In genomic region chr1:62870148-62870547, GRCh38 we compare ENCODE assay signal across 22 cellular contexts.
A peak's percentile ranks its signal among the peaks of the same experiment; 100 is the strongest.
DNase-seq lines count a peak whose midpoint lies in the region; ATAC-seq, FAIRE-seq and TF ChIP-seq lines count a peak whose summit lies in the region.
"Had no signal": no experiment of that assay in that cellular context is flagged by ENCODE, and none has a peak within 500 bp of the region (broad histone marks: within the 10 kb centered on the region; RNA-seq: fewer than 3 reads in every experiment).

No MANE protein-coding gene starts in this region.

- TF ChIP-seq CTCF in AG10803 (conservative IDR thresholded peaks at IDR 0.05; ENCODE audit: low read length) (no peak), IMR-90 (conservative IDR thresholded peaks at IDR 0.05; ENCODE audit: low read depth, low read length) (no peak), fibroblast of lung (conservative IDR thresholded peaks at IDR 0.05 in 1 of 2, IDR thresholded peaks at IDR 0.05 in 1 of 2; ENCODE audit: low read depth in 1 of 2, low read length in 2 of 2) (no peak), HepG2 (CRISPR knock-in tag; IDR thresholded peaks at IDR 0.05) (no peak), PC-9 (conservative IDR thresholded peaks at IDR 0.05) (no peak)

- H3K4me1 ChIP-seq in IMR-90 (ENCODE audit: control insufficient read depth, insufficient read depth, low read length) (peaks cover 2% of the 10 kb centered on the region), fibroblast of lung (ENCODE audit: control insufficient read depth, extremely low read depth, insufficient read depth, low read length) (no peaks in the 10 kb centered on the region), HepG2 (ENCODE audit: insufficient read depth, low read length) (peaks cover 27% of the 10 kb centered on the region), PC-9 (replicated peaks; ENCODE audit: insufficient read depth) (no peaks in the 10 kb centered on the region)

- H3K9me1 ChIP-seq in IMR-90 (ENCODE audit: insufficient read depth, low read length): no peaks in the 10 kb centered on the region

- no peaks in the 10 kb centered on the region for H4K20me1 ChIP-seq in IMR-90 (ENCODE audit: insufficient read depth, low read length)
- no peaks in the 10 kb centered on the region for H4K20me1 ChIP-seq in fibroblast of lung (ENCODE audit: control insufficient read depth, extremely low read depth, insufficient read depth, low read length)
- no peaks in the 10 kb centered on the region for H4K20me1 ChIP-seq in HepG2 (ENCODE audit: insufficient read depth, low read length)
- H4K20me1 ChIP-seq in PC-9 (ENCODE audit: insufficient read depth): no peaks in the 10 kb centered on the region

- no peak overlapping the region for H3K4ac ChIP-seq in IMR-90 (ENCODE audit: low read depth, low read length)

- dilution Hi-C loops in IMR-90 (cut with HindIII; ENCODE audit: low sequenced_read_pairs, unreplicated experiment): no loop called here

- no peak overlapping the region for H2AK5ac ChIP-seq in IMR-90 (ENCODE audit: low read depth, low read length)

- no peaks in the 10 kb centered on the region for H3K9me2 ChIP-seq in PC-9 (ENCODE audit: insufficient read depth)

- WGBS in IMR-90 (ENCODE audit: extremely low coverage in 2 of 2, insufficient read length in 1 of 2), 2 experiments: no CpG with 5 or more reads among the region's 1 CpG
- WGBS in HepG2 (ENCODE audit: low lambda C conversion rate): 94% methylated on average over 1 of the region's 1 CpG

- POLR2A ChIA-PET in IMR-90 (lab: Charles Lee; ENCODE audit: unreplicated experiment) (no interaction called here), HepG2 (lab: Yijun Ruan, JAX) (no interaction called here), PC-9 (lab: Charles Lee; ENCODE audit: unreplicated experiment) (no interaction called here)

- DNase-seq in AG10803 (ENCODE audit: low read depth) (peak; percentile 48), IMR-90 (peak; percentile 79), fibroblast of lung (ENCODE audit: low read depth in 2 of 2) (peak; percentile 7 to 63), HepG2 (ENCODE audit: low spot score) (peak; percentile 8), PC-9 (no peak), 8988T (no peak)
- no peak for DNase-seq in stimulated activated CD4-positive, alpha-beta T cell treated with anti-CD3 and anti-CD28 coated beads, Interleukin-4, amount 100 ng/mL, for 4 hours
- DNase-seq: DMS79 treated with DMSO at 0.1 percent for 48 hours, Kasumi-1, MG63, NCI-H1092, NCI-H1436 treated with DMSO at 0.1 percent for 48 hours, NCI-H2029, NCI-H774, OCI-M1, SHP77 had no signal

- in situ Hi-C loops in IMR-90 (cut with MboI; ENCODE audit: low sequenced_read_pairs): no loop called here
- in situ Hi-C loops in HepG2 (cut with HindIII; ENCODE audit: extremely low pct_ligation_motif_present, low pct_unique_long_range_greater_than_20kb): no loop called here

- H3K14ac ChIP-seq in IMR-90 (replicated peaks; ENCODE audit: low read depth, low read length): no peak overlapping the region

- no peak overlapping the region for H3K23ac ChIP-seq in IMR-90 (ENCODE audit: low read depth, low read length)

- TF ChIP-seq POLR2A in IMR-90 (IDR thresholded peaks at IDR 0.05; ENCODE audit: low read depth, low read length) (no peak), HepG2 (IDR thresholded peaks at IDR 0.05; ENCODE audit: insufficient read depth in 1 of 2, low read depth in 2 of 2, low read length in 2 of 2) (no peak)

- peak; percentile 18 for FAIRE-seq in HepG2 (lab: Jason Lieb, UNC)
- FAIRE-seq: A204.1, HTR-8/SVneo had no signal

- no peak overlapping the region for H3K4me3 ChIP-seq in AG10803 (ENCODE audit: low read length)
- no peak overlapping the region for H3K4me3 ChIP-seq in IMR-90 (ENCODE audit: insufficient read depth, low read depth, low read length)
- no peak overlapping the region for H3K4me3 ChIP-seq in fibroblast of lung (replicated peaks in 1 of 4; ENCODE audit: control extremely low read depth in 1 of 4, insufficient read depth in 1 of 4, low read depth in 3 of 4, low read length in 4 of 4)
- H3K4me3 ChIP-seq in HepG2 (replicated peaks in 1 of 3; ENCODE audit: insufficient read depth in 1 of 3, low read depth in 2 of 3, low read length in 3 of 3): no peak overlapping the region
- no peak overlapping the region for H3K4me3 ChIP-seq in PC-9
- H3K4me3 ChIP-seq: HAP-1, MG63, SK-N-MC had no signal

- H3K79me2 ChIP-seq in fibroblast of lung (ENCODE audit: control insufficient read depth, insufficient read depth, low read length): no peaks in the 10 kb centered on the region
- H3K79me2 ChIP-seq in HepG2 (ENCODE audit: insufficient read depth, low read length): no peaks in the 10 kb centered on the region
- H3K79me2 ChIP-seq in PC-9 (ENCODE audit: low read depth): no peaks in the 10 kb centered on the region

- no peak overlapping the region for H2BK120ac ChIP-seq in IMR-90 (ENCODE audit: low read depth, low read length)

- H3K4me2 ChIP-seq in IMR-90 (ENCODE audit: low read depth, low read length): no peak overlapping the region
- H3K4me2 ChIP-seq in fibroblast of lung (ENCODE audit: extremely low read depth, insufficient read depth, low read length): no peak overlapping the region
- H3K4me2 ChIP-seq in HepG2 (ENCODE audit: low read depth, low read length): no peak overlapping the region
- no peak overlapping the region for H3K4me2 ChIP-seq in PC-9

- H3K9ac ChIP-seq in IMR-90 (ENCODE audit: low read depth, low read length) (no peak overlapping the region), fibroblast of lung (ENCODE audit: insufficient read depth, low read length) (no peak overlapping the region), HepG2 (ENCODE audit: insufficient read depth, low read depth, low read length) (no peak overlapping the region)

- H2BK15ac ChIP-seq in IMR-90 (ENCODE audit: low read depth, low read length): no peak overlapping the region

- CTCF ChIA-PET in IMR-90 (lab: Yijun Ruan, JAX): no interaction called here
- CTCF ChIA-PET in HepG2 (lab: Yijun Ruan, JAX; ENCODE audit: low intra/inter-chr PET ratio, low total read pairs): no interaction called here
- CTCF ChIA-PET in PC-9 (lab: Charles Lee): interaction anchor here (0.7 kb wide), 1 partner anchor 105 kb away, joined by 3 read pairs; no protein-coding TSS in a partner anchor

- no peak overlapping the region for H4K5ac ChIP-seq in IMR-90 (ENCODE audit: low read depth, low read length)

- ATAC-seq in IMR-90 (ENCODE audit: low read depth): peak; percentile 90
- no peak for ATAC-seq in HepG2
- ATAC-seq in HG03280 (IDR thresholded peaks at IDR 0.05; ENCODE audit: unreplicated experiment): no peak

- TF ChIP-seq RAD21 in IMR-90 (IDR thresholded peaks at IDR 0.05; ENCODE audit: low read length): no peak
- no peak for TF ChIP-seq RAD21 in HepG2 (CRISPR knock-in tag; IDR thresholded peaks at IDR 0.05)

- H3K27ac ChIP-seq in IMR-90 (ENCODE audit: insufficient read depth, low read length): peak overlapping the region; percentile 37; the same call in 1 of the 2 replicates
- no peak overlapping the region for H3K27ac ChIP-seq in fibroblast of lung (ENCODE audit: insufficient read depth, low read length)
- no peak overlapping the region for H3K27ac ChIP-seq in HepG2 (ENCODE audit: extremely low read length, insufficient read depth, low read length)
- no peak overlapping the region for H3K27ac ChIP-seq in PC-9
- H3K27ac ChIP-seq: C4-2B, SK-N-MC had no signal

- H3K36me3 ChIP-seq in IMR-90 (ENCODE audit: control insufficient read depth, insufficient read depth, low read length) (no peaks in the 10 kb centered on the region), fibroblast of lung (ENCODE audit: control insufficient read depth, insufficient read depth, low read length) (no peaks in the 10 kb centered on the region), HepG2 (replicated peaks in 1 of 2; ENCODE audit: control insufficient read depth in 1 of 2, insufficient read depth in 2 of 2, low read length in 2 of 2) (no peaks in the 10 kb centered on the region), PC-9 (ENCODE audit: low read depth) (no peaks in the 10 kb centered on the region)
- H3K36me3 ChIP-seq: HAP-1, MG63 had no signal

- no peaks in the 10 kb centered on the region for H3F3A ChIP-seq in PC-9 (ENCODE audit: insufficient read depth, low read depth)

- peak overlapping the region; percentile 46 for H2BK5ac ChIP-seq in IMR-90 (ENCODE audit: low read depth, low read length, poor library complexity, severe bottlenecking)

- H2AFZ ChIP-seq in IMR-90 (replicated peaks; ENCODE audit: low read length, poor library complexity): no peak overlapping the region
- H2AFZ ChIP-seq in fibroblast of lung (ENCODE audit: low read length): no peak overlapping the region
- H2AFZ ChIP-seq in HepG2 (ENCODE audit: low read length): no peak overlapping the region
- no peak overlapping the region for H2AFZ ChIP-seq in PC-9

- H3K79me1 ChIP-seq in IMR-90 (ENCODE audit: low read depth in 1 of 2, low read length in 2 of 2): no peaks in the 10 kb centered on the region

- H2AK9ac ChIP-seq in IMR-90 (replicated peaks; ENCODE audit: low read depth, low read length, poor library complexity): no peak overlapping the region

- no peak overlapping the region for H4K91ac ChIP-seq in IMR-90 (ENCODE audit: insufficient read depth, low read depth, low read length)

- no peak overlapping the region for H4K8ac ChIP-seq in IMR-90 (ENCODE audit: low read depth in 2 of 2, low read length in 2 of 2)

- BruUV-seq in IMR-90 (replicated peaks; lab: Mats Ljungman, UMichigan): no TSS peak
- no TSS peak for BruUV-seq in HepG2 (replicated peaks; lab: Mats Ljungman, UMichigan)
- no TSS peak for BruUV-seq in PC-9 (replicated peaks; lab: Mats Ljungman, UMichigan)

- no peak for TF ChIP-seq EP300 in HepG2 (IDR thresholded peaks at IDR 0.05; ENCODE audit: low read depth in 2 of 2, low read length in 2 of 2)
- no peak for TF ChIP-seq EP300 in HepG2 (CRISPR knock-in tag; IDR thresholded peaks at IDR 0.05; ENCODE audit: borderline replicate concordance)

- H3K9me3 ChIP-seq in IMR-90 (ENCODE audit: control insufficient read depth, insufficient read depth, low read length) (no peaks in the 10 kb centered on the region), fibroblast of lung (ENCODE audit: control insufficient read depth, insufficient read depth, low read depth, low read length) (no peaks in the 10 kb centered on the region), HepG2 (ENCODE audit: low read length) (no peaks in the 10 kb centered on the region), PC-9 (ENCODE audit: insufficient read depth, low read depth) (no peaks in the 10 kb centered on the region)
- H3K9me3 ChIP-seq: HAP-1, MG63 had no signal

- no peak overlapping the region for H3K18ac ChIP-seq in IMR-90 (ENCODE audit: low read depth, low read length)

- intact Hi-C loops in IMR-90 (cut with micrococcal nuclease) (no loop called here), HepG2 (cut with micrococcal nuclease; ENCODE audit: unreplicated experiment) (no loop called here), PC-9 (cut with micrococcal nuclease; ENCODE audit: unreplicated experiment) (no loop called here)

- H3K56ac ChIP-seq in IMR-90 (ENCODE audit: extremely low read depth, insufficient read depth, low read length): no peak overlapping the region

- H2BK20ac ChIP-seq in IMR-90 (ENCODE audit: low read depth, low read length): no peak overlapping the region

- no peaks in the 10 kb centered on the region for H3K27me3 ChIP-seq in IMR-90 (ENCODE audit: control insufficient read depth, insufficient read depth, low read length)
- no peaks in the 10 kb centered on the region for H3K27me3 ChIP-seq in fibroblast of lung (ENCODE audit: control insufficient read depth, insufficient read depth, low read length)
- H3K27me3 ChIP-seq in HepG2 (ENCODE audit: control insufficient read depth in 1 of 2, insufficient read depth in 2 of 2, low read length in 2 of 2): no peaks in the 10 kb centered on the region
- H3K27me3 ChIP-seq in PC-9 (ENCODE audit: insufficient read depth, low read depth): no peaks in the 10 kb centered on the region
- H3K27me3 ChIP-seq: MG63 had no signal

Comparison
In these comparisons a context has a peak if more than half of its experiments do, and no peak if none do; other contexts are left out.
1. DNase-seq: peak in AG10803 (single experiment), IMR-90 (single experiment), fibroblast of lung (2 of 2) and HepG2 (single experiment); none in PC-9 (0 of 2), 8988T (single experiment) and stimulated activated CD4-positive, alpha-beta T cell treated with anti-CD3 and anti-CD28 coated beads, Interleukin-4, amount 100 ng/mL, for 4 hours (0 of 2).